ENCODE assay signal across 24 cellular contexts in genomic region chr13:109737046-109737573, GRCh38. TPM values are rescaled to one million over a fixed set of nuclear protein-coding genes. Genes with fewer than 3 reads are reported as not detected.
DNase-seq lines count a peak whose midpoint lies in the region; ATAC-seq, FAIRE-seq and TF ChIP-seq lines count a peak whose summit lies in the region.
"Had no signal": no experiment of that assay in that cellular context is flagged by ENCODE, and none has a peak within 500 bp of the region (broad histone marks: within the 10 kb centered on the region; RNA-seq: fewer than 3 reads in every experiment).

No MANE protein-coding gene starts in this region.

- H3K79me2 ChIP-seq in PC-9 (ENCODE audit: low read depth) = no peaks in the 10 kb centered on the region
- no peaks in the 10 kb centered on the region for H3K79me2 ChIP-seq in keratinocyte (ENCODE audit: control insufficient read depth, insufficient read depth, low read length)

- H3F3A ChIP-seq in PC-9 (ENCODE audit: insufficient read depth, low read depth) = peaks cover 6% of the 10 kb centered on the region; the same call in 1 of the 2 replicates

- H3K4me1 ChIP-seq in PC-9 (replicated peaks; ENCODE audit: insufficient read depth) (peaks cover 18% of the 10 kb centered on the region), heart left ventricle (peaks cover 0 to 9% (median 0%) of the 10 kb centered on the region in 12 donors), keratinocyte (ENCODE audit: control insufficient read depth, extremely low read depth, insufficient read depth, low read length) (peaks cover 16% of the 10 kb centered on the region)

- WGBS in heart left ventricle, 4 donors = 57 to 66% (median 64%) methylated on average over 13 of the region's 13 CpGs

- in situ Hi-C loops in KBM-7 (cut with MboI; ENCODE audit: low pct_unique_long_range_greater_than_20kb, low sequenced_read_pairs) = no loop called here
- in situ Hi-C loops in brain microvascular endothelial cell (cut with HindIII; ENCODE audit: low pct_ligation_motif_present, low sequenced_read_pairs) = no loop called here

- BruUV-seq in PC-9 (replicated peaks; lab: Mats Ljungman, UMichigan) = no TSS peak

- no peaks in the 10 kb centered on the region for H3K9me1 ChIP-seq in keratinocyte (ENCODE audit: control insufficient read depth, extremely low read depth, insufficient read depth, low read length)

- no peak for TF ChIP-seq POLR2A in heart left ventricle (IDR thresholded peaks at IDR 0.05)

- CTCF ChIA-PET in PC-9 (lab: Charles Lee) = no interaction called here

- H2AFZ ChIP-seq in PC-9 = no peak overlapping the region
- H2AFZ ChIP-seq in keratinocyte (ENCODE audit: control insufficient read depth, low read length) = no peak overlapping the region
- H2AFZ ChIP-seq: GM23338 had no signal

- no peak for DNase-seq in PC-9
- DNase-seq in heart left ventricle = peak in 2 of 5 donors; percentile 45 to 64
- no peak for DNase-seq in keratinocyte (ENCODE audit: low read depth, low spot score)
- DNase-seq in KG1 (lab: John Stamatoyannopoulos, UW) = no peak
- DNase-seq in KBM-7 = no peak
- DNase-seq in brain microvascular endothelial cell = no peak
- DNase-seq: CD8-positive, alpha-beta memory T cell; DMS79 treated with DMSO at 0.1 percent for 48 hours; GF-D8; H9; MG63; NCI-H1105 treated with DMSO at 0.1 percent for 48 hours; NCI-H146; NCI-H2029; NCI-H446; NCI-H526; NCI-H82; NK-92 treated with Interleukin-12 subunit alpha and Interleukin-12 subunit beta, amount 100 ng/mL, for 24 hours had no signal

- H3K4me2 ChIP-seq in PC-9 (peak overlapping the region; percentile 57; the same call in 1 of the 2 replicates), keratinocyte (ENCODE audit: control insufficient read depth, extremely low read depth, insufficient read depth, low read depth, low read length) (peak overlapping the region; percentile 75)
- H3K4me2 ChIP-seq: GM23338 had no signal

- H3K27ac ChIP-seq in PC-9 = no peak overlapping the region
- H3K27ac ChIP-seq in VCaP = no peak overlapping the region
- peak overlapping the region in 1 of 12 donors; percentile 51 for H3K27ac ChIP-seq in heart left ventricle
- peak overlapping the region; percentile 86 for H3K27ac ChIP-seq in keratinocyte (ENCODE audit: control insufficient read depth, insufficient read depth, low read length)
- H3K27ac ChIP-seq in brain microvascular endothelial cell = no peak overlapping the region
- H3K27ac ChIP-seq: SJCRH30 had no signal

- H3K4me3 ChIP-seq in PC-9 (no peak overlapping the region), heart left ventricle (no peak overlapping the region), keratinocyte (ENCODE audit: control insufficient read depth in 2 of 3, extremely low read depth in 1 of 3, insufficient read depth in 2 of 3, low read depth in 1 of 3, low read length in 3 of 3) (no peak overlapping the region), brain microvascular endothelial cell (ENCODE audit: low read depth, low read length) (no peak overlapping the region)
- H3K4me3 ChIP-seq: GM23338, MG63, SJCRH30 had no signal

- TF ChIP-seq CTCF in PC-9 (conservative IDR thresholded peaks at IDR 0.05) (no peak), VCaP (conservative IDR thresholded peaks at IDR 0.05) (0 out of 2 replicates have a peak, but pooled peaks have one; percentile 2), heart left ventricle (IDR thresholded peaks at IDR 0.05) (no peak), keratinocyte (optimal IDR thresholded peaks at IDR 0.05 in 1 of 3, IDR thresholded peaks at IDR 0.05 in 1 of 3, conservative IDR thresholded peaks at IDR 0.05 in 1 of 3; ENCODE audit: extremely low read depth in 1 of 3, insufficient read depth in 2 of 3, low read length in 3 of 3) (no peak), brain microvascular endothelial cell (IDR thresholded peaks at IDR 0.05; ENCODE audit: low read depth, low read length, missing control alignments) (no peak)

- dilution Hi-C loops in keratinocyte (cut with MboI; ENCODE audit: extremely low pct_ligation_motif_present, low sequenced_read_pairs) = no loop called here

- FAIRE-seq in keratinocyte (lab: Jason Lieb, UNC) = no peak
- FAIRE-seq: GM12891, HepG2 had no signal

- peak overlapping the region; percentile 24 for H3K9ac ChIP-seq in keratinocyte (ENCODE audit: control insufficient read depth, extremely low read depth, insufficient read depth, low read length)

- intact Hi-C loops in PC-9 (cut with micrococcal nuclease; ENCODE audit: unreplicated experiment) = no loop called here
- intact Hi-C loops in heart left ventricle (cut with DNase I) = no loop called here

- H3K36me3 ChIP-seq in PC-9 (ENCODE audit: low read depth) (no peaks in the 10 kb centered on the region), heart left ventricle (no peaks in the 10 kb centered on the region), keratinocyte (ENCODE audit: control insufficient read depth in 2 of 2, extremely low read depth in 1 of 2, insufficient read depth in 2 of 2, low read length in 2 of 2) (no peaks in the 10 kb centered on the region), brain microvascular endothelial cell (replicated peaks) (no peaks in the 10 kb centered on the region)
- H3K36me3 ChIP-seq: MG63, SJCRH30 had no signal

- H3K27me3 ChIP-seq in PC-9 (ENCODE audit: insufficient read depth, low read depth) = no peaks in the 10 kb centered on the region
- H3K27me3 ChIP-seq in heart left ventricle = no peaks in the 10 kb centered on the region
- no peaks in the 10 kb centered on the region for H3K27me3 ChIP-seq in keratinocyte (ENCODE audit: control insufficient read depth, extremely low read depth, insufficient read depth, low read length)
- H3K27me3 ChIP-seq in brain microvascular endothelial cell (replicated peaks) = no peaks in the 10 kb centered on the region
- H3K27me3 ChIP-seq: MG63, SJCRH30 had no signal

- H3K9me3 ChIP-seq in PC-9 (ENCODE audit: insufficient read depth, low read depth) = 0 out of 2 replicates have a peak, but pooled peaks cover 2% of the 10 kb centered on the region
- no peaks in the 10 kb centered on the region for H3K9me3 ChIP-seq in heart left ventricle
- no peaks in the 10 kb centered on the region for H3K9me3 ChIP-seq in keratinocyte (ENCODE audit: control insufficient read depth, low read depth, low read length)
- H3K9me3 ChIP-seq: MG63, SJCRH30 had no signal

- no peaks in the 10 kb centered on the region for H3K9me2 ChIP-seq in PC-9 (ENCODE audit: insufficient read depth)

- H4K20me1 ChIP-seq in PC-9 (ENCODE audit: insufficient read depth) = no peaks in the 10 kb centered on the region
- no peaks in the 10 kb centered on the region for H4K20me1 ChIP-seq in keratinocyte (ENCODE audit: control insufficient read depth, extremely low read depth, insufficient read depth, low read length)

- ATAC-seq in heart left ventricle (peak; percentile 66 to 85 (median 78)), HG02870 (IDR thresholded peaks at IDR 0.05; ENCODE audit: unreplicated experiment) (no peak)
- ATAC-seq: GM23338, HepG2 had no signal

- POLR2A ChIA-PET in PC-9 (lab: Charles Lee; ENCODE audit: unreplicated experiment) = no interaction called here

RNA-seq across cellular contexts. Expression of gene IRS2, which starts 49.3 kb away (rescaled TPM):
- total RNA-seq in PC-9 (2021) = 31.3 and 39.2 TPM in 2 replicates
- 10 to 100 TPM in 7 of 9 donors, 1 to 10 TPM in 2; 6.5 to 54.9 (median 14.4) TPM for total RNA-seq in heart left ventricle
- 10 to 100 TPM in 1 of 2 donors, 1 to 10 TPM in 1; 3.4 to 42.9 TPM for polyA plus RNA-seq in heart left ventricle
- 1.1 to 2.3 TPM (median 2.0 TPM) in 3 replicates for polyA plus RNA-seq in keratinocyte
- polyA plus RNA-seq in keratinocyte (2011; ENCODE audit: low read depth) = 14.3 TPM
- 1.2 and 1.5 TPM in 2 replicates for polyA plus RNA-seq in keratinocyte (2011; cell fraction: cytosol; rRNA removed)
- 3.1 and 3.8 TPM in 2 replicates for polyA plus RNA-seq in keratinocyte (2011; cell fraction: nucleus; rRNA removed)
- 3.7 and 13.2 TPM in 2 replicates for polyA plus RNA-seq in keratinocyte (2012; ENCODE audit: low replicate concordance)
- 0.73 to 1.7 TPM (median 1.3 TPM) in 3 replicates for polyA minus RNA-seq in keratinocyte
- polyA minus RNA-seq in keratinocyte (2011; cell fraction: cytosol; rRNA and poly(A)+ RNA removed) = 3.5 TPM
- polyA minus RNA-seq in keratinocyte (2011; cell fraction: nucleus; rRNA and poly(A)+ RNA removed) = 5.5 and 6.1 TPM in 2 replicates
